7 cellular contexts compared by ENCODE assay signal in the genomic region with DNA sequence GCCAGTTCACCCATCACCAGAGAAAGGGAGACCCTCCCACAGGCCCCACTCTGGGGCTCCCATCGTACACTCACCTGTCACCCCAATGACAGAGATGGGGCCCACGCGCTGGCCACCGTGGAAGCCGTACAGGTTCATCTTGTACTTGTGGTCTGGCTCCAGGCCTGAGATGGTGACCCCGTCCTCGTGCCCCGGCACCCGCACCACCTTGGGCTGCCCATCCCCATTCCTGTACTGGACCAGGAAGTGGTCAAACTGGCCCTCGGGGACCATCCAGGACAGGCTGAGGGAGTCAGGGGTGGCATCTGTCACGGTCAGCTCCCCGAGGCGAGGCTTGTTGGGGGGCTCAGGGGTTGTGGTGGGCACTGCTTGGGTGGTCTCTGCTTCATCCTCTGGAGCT. TPM values are rescaled to one million over a fixed set of nuclear protein-coding genes. Genes with fewer than 3 reads are reported as not detected.
"Had no signal": no experiment of that assay in that cellular context is flagged by ENCODE, and none has a peak within 500 bp of the region (broad histone marks: within the 10 kb centered on the region; RNA-seq: fewer than 3 reads in every experiment).

No MANE protein-coding gene starts in this region.

RNA-seq across cellular contexts. Expression of gene CYP21A2, which starts 15.1 kb away (rescaled TPM):
- total RNA-seq: OCI-LY7, PC-3, RPMI7951, SJCRH30, SJSA1, SK-MEL-5 had no signal
- polyA plus RNA-seq: SK-N-SH had no signal
